Comparison of ENCODE assay signal across 21 cellular contexts in genomic region chr7:53604201-53604600, GRCh38.
"Had no signal": no experiment of that assay in that cellular context is flagged by ENCODE, and none has a peak within 500 bp of the region (broad histone marks: within the 10 kb centered on the region; RNA-seq: fewer than 3 reads in every experiment).

No MANE protein-coding gene starts in this region.

- H3K4me3 Mint-ChIP-seq: activated CD4-positive, alpha-beta memory T cell treated with anti-CD3 and anti-CD28 coated beads, Interleukin-2, amount 10 ng/mL, durations not matched to agents 7 days and 5 days; activated CD4-positive, alpha-beta T cell treated with anti-CD3 and anti-CD28 coated beads, Interleukin-2, amount 10 ng/mL, durations not matched to agents 24 days and 14 days; activated naive CD4-positive, alpha-beta T cell treated with anti-CD3 and anti-CD28 coated beads for 36 hours; activated T-cell treated with anti-CD3 and anti-CD28 coated beads, Interleukin-2, amount 50 U/mL, for 72 hours; effector memory CD8-positive, alpha-beta T cell; mesothelial cell of epicardium; natural killer cell treated with Interleukin-12 subunit alpha and Interleukin-12 subunit beta and Interleukin-15 and Interleukin-18, amount 100 ng/mL, for 72 hours had no signal

- H3K4me1 Mint-ChIP-seq: activated CD4-positive, alpha-beta memory T cell treated with anti-CD3 and anti-CD28 coated beads, Interleukin-2, amount 10 ng/mL, durations not matched to agents 7 days and 5 days; activated CD4-positive, alpha-beta T cell treated with anti-CD3 and anti-CD28 coated beads, Interleukin-2, amount 10 ng/mL, durations not matched to agents 24 days and 14 days; mesothelial cell of epicardium had no signal

- H3K36me3 Mint-ChIP-seq: mesothelial cell of epicardium had no signal

- H3K9me3 ChIP-seq: colonic mucosa, esophagus muscularis mucosa, lower lobe of right lung, upper lobe of right lung had no signal

- H3K9me3 Mint-ChIP-seq: mesothelial cell of epicardium had no signal

- DNase-seq: activated CD4-positive, alpha-beta memory T cell treated with anti-CD3 and anti-CD28 coated beads, Interleukin-2, amount 10 ng/mL, durations not matched to agents 7 days and 5 days; activated CD4-positive, alpha-beta T cell treated with anti-CD3 and anti-CD28 coated beads, Interleukin-2, amount 10 ng/mL, durations not matched to agents 24 days and 14 days; activated effector memory CD4-positive, alpha-beta T cell treated with Interleukin-2 at 50 U/mL for 16 hours; activated naive CD4-positive, alpha-beta T cell treated with anti-CD3 and anti-CD28 coated beads for 36 hours; activated T-cell treated with anti-CD3 and anti-CD28 coated beads, Interleukin-2, amount 50 U/mL, for 72 hours; anterior cingulate cortex; colonic mucosa; dorsolateral prefrontal cortex; effector memory CD8-positive, alpha-beta T cell; hippocampal formation; lower lobe of right lung; spleen; stimulated activated CD4-positive, alpha-beta T cell treated with anti-CD3 and anti-CD28 coated beads, Interleukin-4, amount 100 ng/mL, for 1 hour; stimulated activated naive CD4-positive, alpha-beta T cell treated with Interleukin-2 at 50 U/mL for 16 hours; upper lobe of right lung had no signal

- H3K4me1 ChIP-seq: colonic mucosa, esophagus muscularis mucosa, lower lobe of right lung, spleen, upper lobe of right lung had no signal

- ATAC-seq: activated CD4-positive, CD25-positive, alpha-beta regulatory T cell treated with anti-CD3 and anti-CD28 coated beads, Interleukin-2, amount 50 U/mL, for 24 hours; activated T-cell treated with anti-CD3 and anti-CD28 coated beads, Interleukin-2, amount 50 U/mL, for 72 hours; effector memory CD8-positive, alpha-beta T cell; left lobe of liver; natural killer cell treated with Interleukin-12 subunit alpha and Interleukin-12 subunit beta and Interleukin-15 and Interleukin-18, amount 100 ng/mL, for 72 hours had no signal

- H3K27ac ChIP-seq: colonic mucosa, dorsolateral prefrontal cortex, esophagus muscularis mucosa, lower lobe of right lung, spleen, upper lobe of right lung had no signal

- H3K36me3 ChIP-seq: colonic mucosa, esophagus muscularis mucosa, lower lobe of right lung, spleen, upper lobe of right lung had no signal

- H3K27ac Mint-ChIP-seq: activated CD4-positive, alpha-beta memory T cell treated with anti-CD3 and anti-CD28 coated beads, Interleukin-2, amount 10 ng/mL, durations not matched to agents 7 days and 5 days; activated CD4-positive, alpha-beta T cell treated with anti-CD3 and anti-CD28 coated beads, Interleukin-2, amount 10 ng/mL, durations not matched to agents 24 days and 14 days; activated naive CD4-positive, alpha-beta T cell treated with anti-CD3 and anti-CD28 coated beads for 36 hours; activated T-cell treated with anti-CD3 and anti-CD28 coated beads, Interleukin-2, amount 50 U/mL, for 72 hours; effector memory CD8-positive, alpha-beta T cell; mesothelial cell of epicardium; natural killer cell treated with Interleukin-12 subunit alpha and Interleukin-12 subunit beta and Interleukin-15 and Interleukin-18, amount 100 ng/mL, for 72 hours; progenitor cell of endocrine pancreas had no signal

- H3K4me3 ChIP-seq: colonic mucosa, dorsolateral prefrontal cortex, esophagus muscularis mucosa, lower lobe of right lung, spleen, upper lobe of right lung had no signal

- H3K27me3 Mint-ChIP-seq: activated CD4-positive, alpha-beta memory T cell treated with anti-CD3 and anti-CD28 coated beads, Interleukin-2, amount 10 ng/mL, durations not matched to agents 7 days and 5 days; activated CD4-positive, alpha-beta T cell treated with anti-CD3 and anti-CD28 coated beads, Interleukin-2, amount 10 ng/mL, durations not matched to agents 24 days and 14 days; effector memory CD8-positive, alpha-beta T cell; natural killer cell treated with Interleukin-12 subunit alpha and Interleukin-12 subunit beta and Interleukin-15 and Interleukin-18, amount 100 ng/mL, for 72 hours; progenitor cell of endocrine pancreas had no signal

- H3K27me3 ChIP-seq: colonic mucosa, dorsolateral prefrontal cortex, esophagus muscularis mucosa, spleen, upper lobe of right lung had no signal
